Comparison of ENCODE assay signal across 8 cellular contexts in the genomic region with DNA sequence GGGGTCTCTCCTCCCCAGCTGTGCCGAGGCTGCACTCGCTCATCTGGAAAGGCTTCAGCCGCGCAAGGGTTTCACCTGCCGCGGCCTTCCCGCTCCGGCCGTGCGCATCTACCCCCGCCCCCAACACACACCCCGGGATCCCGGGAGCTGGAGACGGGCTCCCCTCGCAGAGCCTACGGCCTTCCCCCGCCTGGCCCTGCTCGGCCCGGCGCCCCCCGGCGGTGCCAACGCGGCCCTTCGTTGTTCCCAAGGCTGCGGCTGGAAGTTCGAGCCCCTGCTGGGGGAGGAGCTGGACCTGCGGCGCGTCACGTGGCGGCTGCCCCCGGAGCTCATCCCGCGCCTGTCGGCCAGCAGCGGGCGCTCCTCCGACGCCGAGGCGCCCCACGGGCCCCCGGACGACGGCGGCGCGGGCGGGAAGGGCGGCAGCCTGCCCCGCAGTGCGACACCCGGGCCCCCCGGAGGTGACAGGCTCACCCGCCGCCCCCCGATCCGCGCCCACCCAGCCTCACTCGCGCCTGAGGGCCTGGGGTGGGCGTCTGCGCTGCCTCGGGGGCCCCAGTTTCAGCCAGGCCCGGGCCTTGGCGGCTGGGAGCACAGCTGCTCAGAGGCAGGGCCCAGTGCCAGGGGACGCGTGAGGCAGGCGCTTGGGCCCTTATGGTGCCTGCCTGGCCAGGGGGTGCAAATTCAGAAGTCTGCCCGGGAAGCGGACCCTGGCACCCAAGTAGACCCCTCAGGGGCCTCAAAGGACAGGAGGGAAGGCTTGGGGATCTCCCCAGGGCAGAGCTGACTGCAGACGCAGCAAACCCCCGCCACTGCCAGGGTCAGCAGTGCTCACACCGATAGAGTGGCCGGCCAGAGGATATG.
DNase-seq lines count a peak whose midpoint lies in the region; ATAC-seq and TF ChIP-seq lines count a peak whose summit lies in the region.

No MANE protein-coding gene starts in this region.

- peak; percentile 28 for TF ChIP-seq POLR2A in GM15510 (IDR thresholded peaks at IDR 0.05; ENCODE audit: borderline replicate concordance, extremely low read depth, insufficient read length)

- DNase-seq in SKM-1 (lab: John Stamatoyannopoulos, UW; ENCODE audit: unreplicated experiment), result peak; percentile 40
- DNase-seq in activated naive CD8-positive, alpha-beta T cell treated with anti-CD3 and anti-CD28 coated beads, Interleukin-2, amount 50 U/mL, for 16 hours (ENCODE audit: low read depth, low spot score), result peak; percentile 45
- DNase-seq in hepatic stellate cell (ENCODE audit: low spot score), result peak; percentile 89
- DNase-seq in skeletal muscle cell (ENCODE audit: low read depth), result no peak
- no peak for DNase-seq in NCI-H774 (lab: John Stamatoyannopoulos, UW)
- no peak for DNase-seq in DMS79 treated with DMSO at 0.1 percent for 48 hours (lab: John Stamatoyannopoulos, UW)

- peak overlapping the region; percentile 48 for H3K4me3 ChIP-seq in skeletal muscle cell (ENCODE audit: low read depth, low read length)

- peak; percentile 58 for ATAC-seq in HG03175 (IDR thresholded peaks at IDR 0.05; ENCODE audit: unreplicated experiment)

Comparison
In these comparisons a context has a peak if more than half of its experiments do, and no peak if none do; other contexts are left out.
1. DNase-seq: peak in SKM-1 (single experiment), activated naive CD8-positive, alpha-beta T cell treated with anti-CD3 and anti-CD28 coated beads, Interleukin-2, amount 50 U/mL, for 16 hours (single experiment) and hepatic stellate cell (single experiment); none in skeletal muscle cell (single experiment), NCI-H774 (single experiment) and DMS79 treated with DMSO at 0.1 percent for 48 hours (single experiment).